13 cellular contexts compared by ENCODE assay signal in genomic region chr5:168314735-168315411, GRCh38. TPM values are rescaled to one million over a fixed set of nuclear protein-coding genes. Genes with fewer than 3 reads are reported as not detected.
DNase-seq lines count a peak whose midpoint lies in the region; ATAC-seq, FAIRE-seq and TF ChIP-seq lines count a peak whose summit lies in the region.
"Had no signal": no experiment of that assay in that cellular context is flagged by ENCODE, and none has a peak within 500 bp of the region (broad histone marks: within the 10 kb centered on the region; RNA-seq: fewer than 3 reads in every experiment).

No MANE protein-coding gene starts in this region.

- DNase-seq in ACHN (peak; percentile 94), HuH-7 (ENCODE audit: low spot score) (peak; percentile 56), bronchial epithelial cell (ENCODE audit: low read depth) (peak; percentile 97), right lobe of liver (peak; percentile 87 to 91 (median 89)), lower leg skin (ENCODE audit: low spot score in 2 of 2) (no peak), CD14-positive monocyte (ENCODE audit: low spot score) (no peak)
- DNase-seq in activated T-cell treated with anti-CD3 and anti-CD28 coated beads, Interleukin-2, amount 50 U/mL, for 48 hours, result no peak
- no peak for DNase-seq in central memory CD4-positive, alpha-beta T cell
- DNase-seq: CD4-positive, alpha-beta T cell; nucleus accumbens had no signal

- TF ChIP-seq CTCF in bronchial epithelial cell (IDR thresholded peaks at IDR 0.05; ENCODE audit: insufficient read depth, low read length, severe bottlenecking) (peak; percentile 13), right lobe of liver (IDR thresholded peaks at IDR 0.05) (peak in 3 of 4 donors; percentile 10 to 20 (median 17)), lower leg skin (IDR thresholded peaks at IDR 0.05) (no peak), CD14-positive monocyte (IDR thresholded peaks at IDR 0.05) (no peak)

- H3K36me3 Mint-ChIP-seq in CD14-positive monocyte, result no peaks in the 10 kb centered on the region

- H3K27me3 Mint-ChIP-seq in CD14-positive monocyte (ENCODE audit: low read depth in 3 of 3), result peaks cover 0 to 5% (median 0%) of the 10 kb centered on the region in 3 donors

- peak; percentile 69 to 87 (median 82) for ATAC-seq in right lobe of liver
- ATAC-seq: K562 had no signal

- WGBS in right lobe of liver (ENCODE audit: insufficient coverage, low coverage, low lambda C conversion rate, missing lambda C conversion rate), result 21% methylated on average over 11 of the region's 12 CpGs
- WGBS in lower leg skin, 2 donors, result 31 to 34% methylated on average over 12 of the region's 12 CpGs

- peaks cover 17% of the 10 kb centered on the region for H3K4me1 Mint-ChIP-seq in CD14-positive monocyte

- H3K27me3 ChIP-seq in bronchial epithelial cell (ENCODE audit: control insufficient read depth, insufficient read depth, low read length), result no peaks in the 10 kb centered on the region
- H3K27me3 ChIP-seq in right lobe of liver, result no peaks in the 10 kb centered on the region
- H3K27me3 ChIP-seq: ascending aorta had no signal

- H3K36me3 ChIP-seq in bronchial epithelial cell (ENCODE audit: control insufficient read depth, insufficient read depth, low read length) (no peaks in the 10 kb centered on the region), right lobe of liver (no peaks in the 10 kb centered on the region)
- H3K36me3 ChIP-seq: ascending aorta had no signal

- H3K4me3 ChIP-seq in bronchial epithelial cell (ENCODE audit: low read depth, low read length), result no peak overlapping the region
- no peak overlapping the region for H3K4me3 ChIP-seq in right lobe of liver
- H3K4me3 ChIP-seq in lower leg skin (ENCODE audit: low read depth, poor library complexity, severe bottlenecking), result no peak overlapping the region
- H3K4me3 ChIP-seq: ascending aorta, K562 had no signal

- H3K9me3 ChIP-seq in right lobe of liver, result no peaks in the 10 kb centered on the region
- H3K9me3 ChIP-seq: ascending aorta had no signal

- H3K9me3 Mint-ChIP-seq in CD14-positive monocyte, result peaks cover 0 to 2% (median 0%) of the 10 kb centered on the region in 7 donors
- H3K9me3 Mint-ChIP-seq: CD4-positive, alpha-beta T cell had no signal

- peak; percentile 83 for FAIRE-seq in bronchial epithelial cell (lab: Jason Lieb, UNC)
- FAIRE-seq: K562 had no signal

- TF ChIP-seq POLR2A in right lobe of liver (IDR thresholded peaks at IDR 0.05), result peak; percentile 24
- no peak for TF ChIP-seq POLR2A in lower leg skin (IDR thresholded peaks at IDR 0.05)

- H3K27ac ChIP-seq in right lobe of liver, result peak overlapping the region; percentile 86 to 92 (median 88)
- H3K27ac ChIP-seq: ascending aorta had no signal

- peaks cover 0 to 41% (median 22%) of the 10 kb centered on the region in 4 donors for H3K4me1 ChIP-seq in right lobe of liver
- H3K4me1 ChIP-seq: ascending aorta had no signal

- intact Hi-C loops in right lobe of liver (cut with DNase I) (no loop called here), lower leg skin (cut with DNase I; ENCODE audit: low total_unique reads) (no loop called here), CD14-positive monocyte (cut with micrococcal nuclease) (no loop called here)

- in situ Hi-C loops in ACHN (cut with HindIII; ENCODE audit: low pct_ligation_motif_present, low pct_unique_long_range_greater_than_20kb, low sequenced_read_pairs), result no loop called here

- no peak overlapping the region for H3K27ac Mint-ChIP-seq in CD14-positive monocyte
- H3K27ac Mint-ChIP-seq: CD4-positive, alpha-beta T cell had no signal

- no peak overlapping the region for H3K4me3 Mint-ChIP-seq in CD14-positive monocyte
- H3K4me3 Mint-ChIP-seq: CD4-positive, alpha-beta T cell had no signal

RNA-seq across cellular contexts. Expression of gene WWC1, which starts 23.4 kb away (rescaled TPM):
- total RNA-seq in bronchial epithelial cell, result 20.8 and 23.2 TPM in 2 replicates
- total RNA-seq in right lobe of liver, result 10 to 100 TPM in 5 of 6 experiments, 1 to 10 TPM in 1; 9.6 to 74.4 (median 23.5) TPM
- total RNA-seq in lower leg skin, result 10 to 100 TPM; 23.5 to 57.0 (median 30.0) TPM
- polyA plus RNA-seq in CD14-positive monocyte, result not detected
- total RNA-seq: ascending aorta; T-helper 1 cell treated with Interleukin-12 subunit alpha and Interleukin-12 subunit beta and Interleukin-4 antibody, amounts not matched to agents 30 ng/mL and 1 ng/mL, for 36 hours had no signal

Comparison
In these comparisons a context has a peak if more than half of its experiments do, and no peak if none do; other contexts are left out.
1. DNase-seq: peak in ACHN (single experiment), HuH-7 (single experiment), bronchial epithelial cell (single experiment) and right lobe of liver (3 of 3); none in lower leg skin (0 of 2), activated T-cell treated with anti-CD3 and anti-CD28 coated beads, Interleukin-2, amount 50 U/mL, for 48 hours (0 of 2), CD14-positive monocyte (single experiment) and central memory CD4-positive, alpha-beta T cell (single experiment).
2. CTCF ChIP-seq: peak in bronchial epithelial cell (single experiment) and right lobe of liver (3 of 4); none in lower leg skin (0 of 3) and CD14-positive monocyte (single experiment).